In the genomic region with DNA sequence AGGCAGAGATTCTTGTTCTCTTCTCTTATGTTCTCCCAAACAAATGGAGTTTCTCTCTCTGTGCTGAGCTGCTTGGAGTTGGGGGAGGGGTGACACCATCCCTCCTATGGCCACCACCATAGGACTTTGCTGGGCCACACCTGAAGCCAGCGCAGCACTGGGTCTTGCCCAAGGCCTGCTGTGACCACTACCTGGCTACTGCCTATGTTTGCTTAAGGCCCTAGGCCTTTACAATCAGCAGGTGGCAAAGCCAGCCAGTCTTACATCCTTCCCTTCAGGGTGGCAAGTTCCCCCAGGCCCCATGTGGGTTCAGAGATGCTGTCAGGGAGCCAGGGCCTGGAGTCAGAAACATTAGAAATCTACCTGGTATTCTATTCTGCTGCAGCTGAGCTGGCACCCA, we compare ENCODE assay signal across 5 cellular contexts.
"Had no signal": no experiment of that assay in that cellular context is flagged by ENCODE, and none has a peak within 500 bp of the region (broad histone marks: within the 10 kb centered on the region; RNA-seq: fewer than 3 reads in every experiment).

No MANE protein-coding gene starts in this region.

- H3K4me3 ChIP-seq: GM23338 had no signal

- ATAC-seq: GM23338 had no signal

- H3K36me3 Mint-ChIP-seq: IgD-negative memory B cell had no signal

- DNase-seq: H9, HCEC 1CT, KBM-7 had no signal

- H3K4me3 Mint-ChIP-seq: GM23338, H9, IgD-negative memory B cell had no signal

- H3K9me3 Mint-ChIP-seq: GM23338, H9, IgD-negative memory B cell had no signal

- H3K27ac Mint-ChIP-seq: GM23338, H9, IgD-negative memory B cell had no signal
